ENCODE assay signal across 8 cellular contexts in the genomic region with DNA sequence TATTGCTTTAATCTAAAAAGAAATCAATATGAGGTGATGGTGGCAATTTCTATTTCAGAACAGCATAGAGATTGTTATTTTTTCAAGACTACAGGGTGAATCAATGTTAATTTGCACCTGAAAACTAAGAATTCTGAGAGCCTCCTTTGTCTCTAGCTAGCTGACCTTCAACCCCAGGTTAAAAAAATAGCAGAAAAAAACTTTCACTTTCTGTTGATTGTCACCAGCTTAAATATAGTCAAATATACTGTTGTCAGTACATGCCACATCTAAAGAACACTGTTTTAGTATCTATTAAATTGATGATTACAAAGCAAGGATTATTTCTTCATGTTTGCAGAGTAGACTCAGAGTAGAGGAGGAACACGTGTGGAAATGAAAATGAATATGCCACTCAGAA.
"Had no signal": no experiment of that assay in that cellular context is flagged by ENCODE, and none has a peak within 500 bp of the region (broad histone marks: within the 10 kb centered on the region; RNA-seq: fewer than 3 reads in every experiment).

No MANE protein-coding gene starts in this region.

- H3K4me3 ChIP-seq: HAP-1 had no signal

- H3K27ac ChIP-seq: KMS-11 had no signal

- DNase-seq: GOT3, H7, HFFc6, KBM-7 had no signal

- H3K9ac ChIP-seq: KMS-11 had no signal

- ATAC-seq: HCT116 had no signal

- FAIRE-seq: HTR-8/SVneo had no signal

- H3K36me3 ChIP-seq: HAP-1 had no signal

- H3K4me1 ChIP-seq: HAP-1 had no signal

- H3K9me3 ChIP-seq: HAP-1 had no signal

- H3K4me2 ChIP-seq: KMS-11 had no signal
